ENCODE assay signal across 28 cellular contexts in the genomic region with DNA sequence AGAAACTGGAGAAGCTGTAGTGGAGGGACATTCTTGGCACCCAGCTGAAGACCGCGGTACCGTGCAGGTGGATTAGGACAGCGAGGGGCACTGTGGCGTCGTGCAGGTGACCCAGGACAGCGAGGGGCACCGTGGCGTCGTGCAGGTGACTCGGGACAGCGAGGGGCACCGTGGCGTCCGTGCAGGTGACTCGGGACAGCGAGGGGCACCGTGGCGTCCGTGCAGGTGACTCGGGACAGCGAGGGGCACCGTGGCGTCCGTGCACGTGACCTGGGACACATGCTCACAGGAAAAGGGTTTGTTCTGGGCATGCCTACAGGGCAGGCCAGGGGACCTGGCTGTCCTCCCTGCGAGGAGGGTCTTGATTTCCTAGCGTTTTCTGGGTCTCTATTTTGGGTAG. TPM values are rescaled to one million over a fixed set of nuclear protein-coding genes. Genes with fewer than 3 reads are reported as not detected.
"Had no signal": no experiment of that assay in that cellular context is flagged by ENCODE, and none has a peak within 500 bp of the region (broad histone marks: within the 10 kb centered on the region; RNA-seq: fewer than 3 reads in every experiment).

No MANE protein-coding gene starts in this region.

- H3K4me1 ChIP-seq: neural progenitor cell, parathyroid adenoma, psoas muscle, spleen, upper lobe of right lung, uterus had no signal

- H3K36me3 ChIP-seq: neural progenitor cell, neutrophil, ovary, spleen, suprapubic skin, tibial artery, transverse colon, upper lobe of right lung, uterus had no signal

- H3K9me3 ChIP-seq: neutrophil, ovary, psoas muscle, spleen, suprapubic skin, testis, tibial artery, transverse colon, upper lobe of right lung, uterus had no signal

- H2AFZ ChIP-seq: neural progenitor cell, parathyroid adenoma had no signal

- ATAC-seq: naive thymus-derived CD4-positive, alpha-beta T cell; natural killer cell; psoas muscle; right cardiac atrium; sciatic nerve; stimulated activated memory B cell treated with anti-CD40 and anti-IgM and Interleukin-4, amounts not matched to agents 10 μg/mL and 1 μg/mL and 100 μg/mL, for 72 hours; stimulated activated naive CD8-positive, alpha-beta T cell treated with anti-CD3 and anti-CD28 coated beads, Interleukin-15, amount 100 ng/mL, for 72 hours; stimulated activated naive CD8-positive, alpha-beta T cell treated with anti-CD3 and anti-CD28 coated beads, Interleukin-15, Interleukin-2, amounts not matched to agents 100 U/mL and 50 U/mL, for 24 hours; upper lobe of right lung had no signal

- H3K4me2 ChIP-seq: neural progenitor cell, smooth muscle cell had no signal

- H3K9ac ChIP-seq: neural progenitor cell, parathyroid adenoma had no signal

- H3K27me3 ChIP-seq: neural progenitor cell, neutrophil, ovary, suprapubic skin, testis, tibial artery, transverse colon, upper lobe of right lung, uterus had no signal

- H3K27ac ChIP-seq: neural progenitor cell, neutrophil, ovary, parathyroid adenoma, psoas muscle, skin epidermis, spleen, suprapubic skin, tibial artery, transverse colon, upper lobe of right lung, uterus had no signal

- H3K4me3 ChIP-seq: neural progenitor cell, ovary, psoas muscle, skin epidermis, smooth muscle cell, spleen, suprapubic skin, tibial artery, transverse colon, upper lobe of right lung, uterus had no signal

- DNase-seq: naive thymus-derived CD4-positive, alpha-beta T cell; natural killer cell; ovary; psoas muscle; right cardiac atrium; spleen; stimulated activated CD4-positive, alpha-beta T cell treated with anti-CD3 and anti-CD28 coated beads, Interleukin-12 subunit alpha, Interleukin-12 subunit beta, amount 100 ng/mL, for 4 hours; stimulated activated CD4-positive, alpha-beta T cell treated with anti-CD3 and anti-CD28 coated beads, Interleukin-1b, Interleukin-23, amount 100 ng/mL, for 48 hours; stimulated activated CD4-positive, alpha-beta T cell treated with anti-CD3 and anti-CD28 coated beads, Interleukin-4, amount 100 ng/mL, for 1 hour; stimulated activated CD4-positive, alpha-beta T cell treated with anti-CD3 and anti-CD28 coated beads, Interleukin-4, amount 100 ng/mL, for 4 hours; stimulated activated CD8-positive, alpha-beta memory T cell treated with anti-CD3 and anti-CD28 coated beads, Interleukin-4, amount 100 ng/mL, for 48 hours; stimulated activated naive CD4-positive, alpha-beta T cell; stimulated activated naive CD8-positive, alpha-beta T cell treated with anti-CD3 and anti-CD28 coated beads, Interleukin-15, amount 100 ng/mL, for 72 hours; stimulated activated naive CD8-positive, alpha-beta T cell treated with anti-CD3 and anti-CD28 coated beads, Interleukin-15, Interleukin-2, amounts not matched to agents 100 U/mL and 50 U/mL, for 24 hours; substantia nigra; testis; transverse colon; uterus had no signal

RNA-seq across cellular contexts. Expression of gene SMOC2, which starts 29.2 kb away (rescaled TPM):
- polyA plus RNA-seq: naive thymus-derived CD4-positive, alpha-beta T cell had no signal
